In the genomic region with DNA sequence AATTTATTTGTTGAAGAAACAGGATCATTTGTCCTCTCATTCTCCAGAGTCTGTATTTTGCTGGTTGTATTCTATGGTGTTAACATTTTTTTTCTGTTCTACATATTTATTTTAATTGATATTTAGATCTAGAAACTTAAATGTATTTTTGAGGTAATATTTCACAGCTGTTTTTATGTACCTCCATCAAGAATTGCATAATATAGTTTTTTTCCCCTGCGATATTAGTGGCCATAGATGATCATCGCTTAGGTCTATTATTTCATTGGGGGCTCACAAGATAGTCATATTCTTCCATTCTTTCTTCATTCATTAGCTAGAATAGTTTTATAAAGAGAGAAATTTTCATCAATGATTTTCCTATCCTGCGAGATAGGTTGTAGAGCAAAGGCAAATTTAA, we compare ENCODE assay signal across 3 cellular contexts.
TF ChIP-seq lines count a peak whose summit lies in the region.

No MANE protein-coding gene starts in this region.

TF ChIP-seq in A549, 52 proteins besides CTCF, POLR2A, EP300 and RAD21:
- TF ChIP-seq HOXB13 (CRISPR knock-in tag; IDR thresholded peaks at IDR 0.05; ENCODE audit: low read depth), result no peak
- peak; percentile 32 to 49; a peak in 2 of 4 replicates for TF ChIP-seq CEBPB (IDR thresholded peaks at IDR 0.05)

TF ChIP-seq in IMR-90, 13 proteins besides CTCF, POLR2A, EP300 and RAD21:
- peak; percentile 79 for TF ChIP-seq CEBPB (IDR thresholded peaks at IDR 0.05; ENCODE audit: low read depth, low read length)
- no peak for TF ChIP-seq MAFK (IDR thresholded peaks at IDR 0.05; ENCODE audit: low read depth, low read length)
- no peak for TF ChIP-seq RCOR1 (IDR thresholded peaks at IDR 0.05; ENCODE audit: insufficient replicate concordance, low read length)

TF ChIP-seq in K562, 482 proteins besides CTCF, POLR2A, EP300 and RAD21:
- no peak for TF ChIP-seq HSF4 (CRISPR knock-in tag; IDR thresholded peaks at IDR 0.05; ENCODE audit: borderline replicate concordance)
- TF ChIP-seq MCM5 (IDR thresholded peaks at IDR 0.05; ENCODE audit: low read depth), result no peak
- peak; percentile 69; the same call in 1 of the 2 replicates for TF ChIP-seq CEBPB (tag; IDR thresholded peaks at IDR 0.05)
- no peak for TF ChIP-seq TAL1 (IDR thresholded peaks at IDR 0.05)
- TF ChIP-seq, protein P1, sequence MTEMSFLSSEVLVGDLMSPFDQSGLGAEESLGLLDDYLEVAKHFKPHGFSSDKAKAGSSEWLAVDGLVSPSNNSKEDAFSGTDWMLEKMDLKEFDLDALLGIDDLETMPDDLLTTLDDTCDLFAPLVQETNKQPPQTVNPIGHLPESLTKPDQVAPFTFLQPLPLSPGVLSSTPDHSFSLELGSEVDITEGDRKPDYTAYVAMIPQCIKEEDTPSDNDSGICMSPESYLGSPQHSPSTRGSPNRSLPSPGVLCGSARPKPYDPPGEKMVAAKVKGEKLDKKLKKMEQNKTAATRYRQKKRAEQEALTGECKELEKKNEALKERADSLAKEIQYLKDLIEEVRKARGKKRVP (CRISPR knock-in tag; IDR thresholded peaks at IDR 0.05), result no peak
- TF ChIP-seq PURB (CRISPR knock-in tag; IDR thresholded peaks at IDR 0.05; ENCODE audit: low read depth), result no peak
- TF ChIP-seq CEBPG (CRISPR knock-in tag; IDR thresholded peaks at IDR 0.05), result no peak
- TF ChIP-seq CEBPG (tag; conservative IDR thresholded peaks at IDR 0.05 in 1 of 2, IDR thresholded peaks at IDR 0.05 in 1 of 2), result peak in 1 of 2 experiments; percentile 85; a peak in 2 of 4 replicates
